ENCODE assay signal across 1 cellular context in genomic region chr12:20376984-20377383, GRCh38.
TF ChIP-seq lines count a peak whose summit lies in the region.

No MANE protein-coding gene starts in this region.

TF ChIP-seq in WTC11, 78 proteins besides CTCF, POLR2A, EP300 and RAD21 (continued from another document):
- TF ChIP-seq ERG (CRISPR knock-in tag; IDR thresholded peaks at IDR 0.05) (no peak), RORB (CRISPR knock-in tag; IDR thresholded peaks at IDR 0.05) (no peak), USF2 (CRISPR knock-in tag; IDR thresholded peaks at IDR 0.05) (no peak), ZNF396 (CRISPR knock-in tag; IDR thresholded peaks at IDR 0.05; ENCODE audit: borderline replicate concordance) (no peak), PRRX2 (CRISPR knock-in tag; IDR thresholded peaks at IDR 0.05) (no peak), FOXP1 (CRISPR knock-in tag; IDR thresholded peaks at IDR 0.05; ENCODE audit: borderline replicate concordance) (no peak), FOXJ3 (CRISPR knock-in tag; IDR thresholded peaks at IDR 0.05; ENCODE audit: borderline replicate concordance) (no peak), ZNF416 (CRISPR knock-in tag; IDR thresholded peaks at IDR 0.05) (no peak), SP1 (CRISPR knock-in tag; conservative IDR thresholded peaks at IDR 0.05) (no peak), TEAD4 (CRISPR knock-in tag; IDR thresholded peaks at IDR 0.05) (no peak)
